Comparison of ENCODE assay signal across 8 cellular contexts in genomic region chr6:26553739-26554668, GRCh38. TPM values are rescaled to one million over a fixed set of nuclear protein-coding genes. Genes with fewer than 3 reads are reported as not detected.
DNase-seq lines count a peak whose midpoint lies in the region; ATAC-seq and TF ChIP-seq lines count a peak whose summit lies in the region.

No MANE protein-coding gene starts in this region.

- TF ChIP-seq CTCF in GM13977 (IDR thresholded peaks at IDR 0.05; ENCODE audit: extremely low read depth, insufficient read depth, missing control alignments) (no peak), left lung (IDR thresholded peaks at IDR 0.05) (no peak)

- in situ Hi-C loops in GM13977 (cut with MboI; ENCODE audit: low pct_unique_long_range_greater_than_20kb, low sequenced_read_pairs, unreplicated experiment), result no loop called here

- no peaks in the 10 kb centered on the region for H3K9me3 ChIP-seq in left lung

- ATAC-seq in HG03025 (IDR thresholded peaks at IDR 0.05; ENCODE audit: low FRiP score, unreplicated experiment), result peak; percentile 31
- ATAC-seq in left lung, result peak; percentile 70
- no peak for ATAC-seq in GM21526 (IDR thresholded peaks at IDR 0.05; ENCODE audit: low FRiP score, unreplicated experiment)

- no peaks in the 10 kb centered on the region for H3K27me3 ChIP-seq in left lung

- H3K4me3 ChIP-seq in left lung, result peak overlapping the region; percentile 41 to 48

- H3K36me3 ChIP-seq in left lung, result no peaks in the 10 kb centered on the region

- DNase-seq in GM13977 (ENCODE audit: low spot score) (peak; percentile 48), NCI-H226 (peak; percentile 82), left lung (peak in 1 of 2 donors; percentile 70)
- peak; percentile 66 for DNase-seq in activated CD4-positive, CD25-positive, alpha-beta regulatory T cell treated with anti-CD3 and anti-CD28 coated beads, Interleukin-2, amount 50 U/mL, for 16 hours (ENCODE audit: low read depth, low spot score)
- DNase-seq in stimulated activated CD4-positive, alpha-beta T cell treated with anti-CD3 and anti-CD28 coated beads, Interleukin-1b, Interleukin-23, amount 100 ng/mL, for 48 hours, result peak; percentile 84

- H3K27ac ChIP-seq in cingulate gyrus (ENCODE audit: low read depth, low read length) (peak overlapping the region; percentile 86), left lung (peak overlapping the region; percentile 61 to 79)

- peaks cover 0 to 34% of the 10 kb centered on the region in 2 donors for H3K4me1 ChIP-seq in left lung

- intact Hi-C loops in left lung (cut with DNase I), result no loop called here

RNA-seq across cellular contexts. Expression of gene HMGN4, which starts 15.8 kb away (rescaled TPM):
- 10 to 100 TPM; 41.2 to 47.2 TPM for total RNA-seq in left lung

RNA-seq across cellular contexts. Expression of gene ABT1, which starts 42.7 kb away (rescaled TPM):
- total RNA-seq in left lung, result 10 to 100 TPM in 1 of 2 donors, 1 to 10 TPM in 1; 9.8 to 13.5 TPM

RNA-seq across cellular contexts. Expression of gene BTN1A1, which starts 53.9 kb away (rescaled TPM):
- not detected for total RNA-seq in left lung
